In genomic region chr1:44721521-44722361, GRCh38 we compare ENCODE assay signal across 1 cellular context.
TF ChIP-seq lines count a peak whose summit lies in the region.

No MANE protein-coding gene starts in this region.

TF ChIP-seq in K562, 482 proteins besides CTCF, POLR2A, EP300 and RAD21 (continued from another document and continues in another):
- TF ChIP-seq USF1 (CRISPR knock-in tag; IDR thresholded peaks at IDR 0.05) (no peak), HNRNPUL1 (IDR thresholded peaks at IDR 0.05; ENCODE audit: low read length) (peak; percentile 99), JUNB (CRISPR knock-in tag; conservative IDR thresholded peaks at IDR 0.05) (peak; percentile 78), TCF7 (IDR thresholded peaks at IDR 0.05; ENCODE audit: borderline replicate concordance) (peak; percentile 97), FIP1L1 (IDR thresholded peaks at IDR 0.05; ENCODE audit: low read depth, low read length, poor library complexity, severe bottlenecking) (peak; percentile 72), ZNF24 (IDR thresholded peaks at IDR 0.05) (peak; percentile 94), ZNF324 (CRISPR knock-in tag; IDR thresholded peaks at IDR 0.05) (peak; percentile 82), ZNF140 (CRISPR knock-in tag; IDR thresholded peaks at IDR 0.05) (no peak), MTF1 (CRISPR knock-in tag; IDR thresholded peaks at IDR 0.05; ENCODE audit: borderline replicate concordance) (no peak), E2F5 (CRISPR knock-in tag; IDR thresholded peaks at IDR 0.05) (peak; percentile 99), RBM25 (IDR thresholded peaks at IDR 0.05; ENCODE audit: low read depth, low read length, severe bottlenecking) (peak; percentile 51), TRIM24 (IDR thresholded peaks at IDR 0.05) (peak; percentile 72 to 89), ZNF609 (CRISPR knock-in tag; IDR thresholded peaks at IDR 0.05; ENCODE audit: borderline replicate concordance) (peak; percentile 99), RBM22 (IDR thresholded peaks at IDR 0.05; ENCODE audit: low read depth, low read length, poor library complexity, severe bottlenecking) (peak; percentile 93), ZBTB5 (IDR thresholded peaks at IDR 0.05) (no peak), ZKSCAN3 (CRISPR knock-in tag; IDR thresholded peaks at IDR 0.05) (no peak), TSC22D4 (tag; IDR thresholded peaks at IDR 0.05) (no peak), ZNF146 (CRISPR knock-in tag; IDR thresholded peaks at IDR 0.05; ENCODE audit: unreplicated experiment) (peak; percentile 72), DACH1 (IDR thresholded peaks at IDR 0.05; ENCODE audit: partially characterized antibody) (peak; percentile 61), PTTG1 (tag; IDR thresholded peaks at IDR 0.05; ENCODE audit: low read depth) (no peak), DDX20 (tag; IDR thresholded peaks at IDR 0.05; ENCODE audit: low read depth) (peak; percentile 65; the same call in 1 of the 2 replicates), NFIX (CRISPR knock-in tag; IDR thresholded peaks at IDR 0.05; ENCODE audit: low read depth) (0 out of 2 replicates have a peak, but pooled peaks have one; percentile 36), ZNF134 (CRISPR knock-in tag; conservative IDR thresholded peaks at IDR 0.05) (peak; percentile 72; the same call in 1 of the 2 replicates), PYGO2 (tag; IDR thresholded peaks at IDR 0.05) (peak; percentile 93), ZC3H4 (CRISPR knock-in tag; IDR thresholded peaks at IDR 0.05; ENCODE audit: borderline replicate concordance) (peak; percentile 100), ZFP36 (IDR thresholded peaks at IDR 0.05; ENCODE audit: low read depth, low read length, partially characterized antibody) (peak; percentile 83), ZBED1 (IDR thresholded peaks at IDR 0.05) (peak; percentile 100), CBX3 (IDR thresholded peaks at IDR 0.05; ENCODE audit: borderline replicate concordance in 1 of 2, low read length in 2 of 2) (peak in 1 of 2 experiments; percentile 95; a peak in 2 of 3 replicates), HINFP (tag; conservative IDR thresholded peaks at IDR 0.05; ENCODE audit: low read depth) (peak; percentile 47; the same call in 1 of the 2 replicates), FOXK2 (conservative IDR thresholded peaks at IDR 0.05 in 1 of 2, IDR thresholded peaks at IDR 0.05 in 1 of 2; ENCODE audit: low read depth in 2 of 2) (peak; percentile 86 to 92), ZNF354B (CRISPR knock-in tag; IDR thresholded peaks at IDR 0.05) (peak; percentile 94), ZBTB11 (CRISPR knock-in tag; IDR thresholded peaks at IDR 0.05) (peak in 2 of 3 experiments; percentile 22 to 85; a peak in 2 of 6 replicates), EP400 (IDR thresholded peaks at IDR 0.05) (peak; percentile 95), ZNF217 (CRISPR knock-in tag; IDR thresholded peaks at IDR 0.05) (peak; percentile 93), HMBOX1 (IDR thresholded peaks at IDR 0.05) (peak; percentile 78), CXXC5 (CRISPR knock-in tag; IDR thresholded peaks at IDR 0.05) (peak; percentile 75), BRD4 (IDR thresholded peaks at IDR 0.05) (peak; percentile 96), CBX8 (IDR thresholded peaks at IDR 0.05; ENCODE audit: borderline replicate concordance, extremely low read depth, low read depth, low read length, poor library complexity, severe bottlenecking) (no peak), ZBTB49 (CRISPR knock-in tag; IDR thresholded peaks at IDR 0.05; ENCODE audit: borderline replicate concordance) (peak; percentile 98), CREB3 (tag; conservative IDR thresholded peaks at IDR 0.05; ENCODE audit: low read depth) (peak; percentile 95), HNRNPH1 (optimal IDR thresholded peaks at IDR 0.05; ENCODE audit: low read depth, low read length) (peak; percentile 93), PTRF (tag; IDR thresholded peaks at IDR 0.05) (0 out of 2 replicates have a peak, but pooled peaks have one; percentile 42), SAFB2 (IDR thresholded peaks at IDR 0.05; ENCODE audit: borderline replicate concordance, low read depth, low read length, severe bottlenecking) (no peak)
